Comparison of ENCODE assay signal across 9 cellular contexts in the genomic region with DNA sequence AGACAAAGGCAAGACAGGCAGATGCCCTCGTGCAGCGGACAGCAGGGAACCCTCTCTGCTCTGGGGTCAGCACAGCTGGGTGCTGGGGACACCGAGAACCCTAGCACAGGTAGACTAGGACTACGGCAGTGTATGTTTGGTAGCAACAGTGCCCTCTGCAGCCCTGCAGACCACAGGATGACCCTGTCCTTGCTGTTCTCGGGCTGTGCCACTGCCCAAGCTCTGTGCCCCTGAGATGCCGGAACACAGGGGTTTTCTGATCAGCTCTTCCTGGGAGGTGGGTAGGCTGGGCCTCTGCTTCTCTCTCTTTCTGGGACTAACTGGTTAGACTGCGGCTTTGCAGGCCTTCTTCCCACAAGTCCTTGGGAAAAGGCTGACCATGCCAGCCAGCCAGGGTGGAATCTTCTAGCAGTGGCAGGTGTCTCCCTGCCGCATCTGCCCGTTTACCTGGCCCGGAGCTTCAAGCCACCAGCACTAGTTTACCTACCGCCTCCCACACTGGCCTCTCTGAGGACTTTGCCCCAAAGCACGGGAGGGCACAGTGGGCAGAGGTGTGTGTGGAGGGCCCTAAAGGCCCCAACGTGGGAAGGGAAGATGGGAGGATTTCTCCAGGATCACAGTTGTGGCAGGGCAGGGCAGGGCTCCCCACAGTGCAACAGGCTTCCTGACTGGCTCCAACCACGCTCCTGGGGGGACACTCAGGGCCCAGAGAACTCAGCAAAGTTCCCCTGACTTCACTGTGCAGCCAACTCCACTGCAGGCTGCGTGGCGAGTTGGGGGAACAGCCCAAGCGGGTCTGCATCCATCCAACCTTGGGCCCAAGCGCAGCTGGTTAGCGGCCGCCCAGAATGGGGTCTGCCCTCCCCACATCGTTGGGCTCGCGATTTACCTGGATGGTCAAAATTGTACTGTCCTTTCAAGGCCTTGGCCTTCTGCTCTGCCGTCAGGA. TPM values are rescaled to one million over a fixed set of nuclear protein-coding genes. Genes with fewer than 3 reads are reported as not detected.
A peak's percentile ranks its signal among the peaks of the same experiment; 100 is the strongest.
DNase-seq lines count a peak whose midpoint lies in the region; ATAC-seq lines count a peak whose summit lies in the region.
"Had no signal": no experiment of that assay in that cellular context is flagged by ENCODE, and none has a peak within 500 bp of the region (broad histone marks: within the 10 kb centered on the region; RNA-seq: fewer than 3 reads in every experiment).

No MANE protein-coding gene starts in this region.

- H3K36me3 ChIP-seq in iPS-20b (ENCODE audit: insufficient read depth, low read depth, low read length), result peaks cover 52% of the 10 kb centered on the region

- H3K4me1 Mint-ChIP-seq in activated CD8-positive, alpha-beta T cell treated with anti-CD3 and anti-CD28 coated beads, Interleukin-2, amount 10 ng/mL, durations not matched to agents 7 days and 5 days (ENCODE audit: low read depth), result peaks cover 25% of the 10 kb centered on the region
- peaks cover 16 to 39% of the 10 kb centered on the region in 2 donors for H3K4me1 Mint-ChIP-seq in stimulated activated naive B cell treated with anti-CD40 and anti-IgM and Interleukin-4, amounts not matched to agents 10 μg/mL and 1 μg/mL and 100 μg/mL, for 72 hours

- CTCF ChIA-PET in activated CD8-positive, alpha-beta T cell treated with anti-CD3 and anti-CD28 coated beads, Interleukin-2, amount 10 ng/mL, durations not matched to agents 7 days and 5 days (lab: Charles Lee), result no interaction called here

- ATAC-seq in activated CD8-positive, alpha-beta T cell treated with anti-CD3 and anti-CD28 coated beads, Interleukin-2, amount 10 ng/mL, durations not matched to agents 7 days and 5 days, result no peak
- no peak for ATAC-seq in stimulated activated naive B cell treated with anti-CD40 and anti-IgM and Interleukin-4, amounts not matched to agents 10 μg/mL and 1 μg/mL and 100 μg/mL, for 72 hours (replicated peaks)

- no peaks in the 10 kb centered on the region for H3K27me3 Mint-ChIP-seq in activated CD8-positive, alpha-beta T cell treated with anti-CD3 and anti-CD28 coated beads, Interleukin-2, amount 10 ng/mL, durations not matched to agents 7 days and 5 days (ENCODE audit: low read depth)
- no peaks in the 10 kb centered on the region for H3K27me3 Mint-ChIP-seq in stimulated activated naive B cell treated with anti-CD40 and anti-IgM and Interleukin-4, amounts not matched to agents 10 μg/mL and 1 μg/mL and 100 μg/mL, for 72 hours

- no peaks in the 10 kb centered on the region for H3K9me3 ChIP-seq in iPS-20b (ENCODE audit: insufficient read depth, low read depth, low read length)

- H3K36me3 Mint-ChIP-seq in activated CD8-positive, alpha-beta T cell treated with anti-CD3 and anti-CD28 coated beads, Interleukin-2, amount 10 ng/mL, durations not matched to agents 7 days and 5 days (ENCODE audit: low read depth), result peaks cover 34% of the 10 kb centered on the region
- peaks cover 27 to 28% of the 10 kb centered on the region in 2 donors for H3K36me3 Mint-ChIP-seq in stimulated activated naive B cell treated with anti-CD40 and anti-IgM and Interleukin-4, amounts not matched to agents 10 μg/mL and 1 μg/mL and 100 μg/mL, for 72 hours

- H3K4me3 ChIP-seq in iPS-20b (ENCODE audit: low read length), result peak overlapping the region; percentile 71

- H3K27ac ChIP-seq in iPS-20b (ENCODE audit: low read length), result no peak overlapping the region

- peak overlapping the region; percentile 72 for H3K27ac Mint-ChIP-seq in activated CD8-positive, alpha-beta T cell treated with anti-CD3 and anti-CD28 coated beads, Interleukin-2, amount 10 ng/mL, durations not matched to agents 7 days and 5 days
- peak overlapping the region; percentile 89 for H3K27ac Mint-ChIP-seq in stimulated activated naive B cell treated with anti-CD40 and anti-IgM and Interleukin-4, amounts not matched to agents 10 μg/mL and 1 μg/mL and 100 μg/mL, for 72 hours

- H3K9me3 Mint-ChIP-seq in activated CD8-positive, alpha-beta T cell treated with anti-CD3 and anti-CD28 coated beads, Interleukin-2, amount 10 ng/mL, durations not matched to agents 7 days and 5 days (ENCODE audit: insufficient read depth), result no peaks in the 10 kb centered on the region
- H3K9me3 Mint-ChIP-seq in stimulated activated naive B cell treated with anti-CD40 and anti-IgM and Interleukin-4, amounts not matched to agents 10 μg/mL and 1 μg/mL and 100 μg/mL, for 72 hours, result no peaks in the 10 kb centered on the region

- H3K4me1 ChIP-seq in iPS-20b (ENCODE audit: insufficient read depth, low read length), result 0 out of 2 replicates have a peak, but pooled peaks cover 2% of the 10 kb centered on the region

- H3K27me3 ChIP-seq in iPS-20b (ENCODE audit: insufficient read depth, low read length), result no peaks in the 10 kb centered on the region

- POLR2A ChIA-PET in activated CD8-positive, alpha-beta T cell treated with anti-CD3 and anti-CD28 coated beads, Interleukin-2, amount 10 ng/mL, durations not matched to agents 7 days and 5 days (lab: Charles Lee), result no interaction called here

- H3K4me3 Mint-ChIP-seq in activated CD8-positive, alpha-beta T cell treated with anti-CD3 and anti-CD28 coated beads, Interleukin-2, amount 10 ng/mL, durations not matched to agents 7 days and 5 days, result peak overlapping the region; percentile 81
- H3K4me3 Mint-ChIP-seq in stimulated activated naive B cell treated with anti-CD40 and anti-IgM and Interleukin-4, amounts not matched to agents 10 μg/mL and 1 μg/mL and 100 μg/mL, for 72 hours, result peak overlapping the region; percentile 85 to 88

- peak; percentile 32 for DNase-seq in DMS53 (lab: John Stamatoyannopoulos, UW)
- no peak for DNase-seq in DMS53 treated with DMSO at 0.1 percent for 48 hours (lab: John Stamatoyannopoulos, UW; ENCODE audit: unreplicated experiment)
- DNase-seq in activated CD8-positive, alpha-beta T cell treated with anti-CD3 and anti-CD28 coated beads, Interleukin-2, amount 10 ng/mL, durations not matched to agents 7 days and 5 days, result no peak
- no peak for DNase-seq in stimulated activated naive B cell treated with anti-CD40 and anti-IgM and Interleukin-4, amounts not matched to agents 10 μg/mL and 1 μg/mL and 100 μg/mL, for 72 hours
- no peak for DNase-seq in COLO829 (ENCODE audit: low spot score)
- DNase-seq in iPS-NIHi11 (ENCODE audit: low spot score), result no peak
- no peak for DNase-seq in activated CD4-positive, alpha-beta T cell treated with anti-CD3 and anti-CD28 coated beads for 1 hour

- peak overlapping the region; percentile 66 for H3K9ac ChIP-seq in iPS-20b (ENCODE audit: low read depth, low read length)

RNA-seq across cellular contexts. Expression of a gene that starts 1.2 kb away (rescaled TPM):
- total RNA-seq in activated CD8-positive, alpha-beta T cell treated with anti-CD3 and anti-CD28 coated beads, Interleukin-2, amount 10 ng/mL, durations not matched to agents 7 days and 5 days, result 10 to 100 TPM; 35.8 to 36.6 TPM

RNA-seq across cellular contexts. Expression of a gene that starts 15.5 kb away (rescaled TPM):
- not detected for total RNA-seq in activated CD8-positive, alpha-beta T cell treated with anti-CD3 and anti-CD28 coated beads, Interleukin-2, amount 10 ng/mL, durations not matched to agents 7 days and 5 days
- total RNA-seq: HT1080 had no signal

RNA-seq across cellular contexts. Expression of a gene that starts 27.2 kb away (rescaled TPM):
- 10 to 100 TPM; 34.4 to 39.2 TPM for total RNA-seq in activated CD8-positive, alpha-beta T cell treated with anti-CD3 and anti-CD28 coated beads, Interleukin-2, amount 10 ng/mL, durations not matched to agents 7 days and 5 days
